In genomic region chr16:2752850-2753522, GRCh38 we compare ENCODE assay signal across 1 cellular context.
TF ChIP-seq lines count a peak whose summit lies in the region.

No MANE protein-coding gene starts in this region.

TF ChIP-seq in K562, 482 proteins besides CTCF, POLR2A, EP300 and RAD21 (continued from another document and continues in another):
- TF ChIP-seq KLF6 (CRISPR knock-in tag; IDR thresholded peaks at IDR 0.05; ENCODE audit: borderline replicate concordance): no peak
- peak; percentile 67; the same call in 1 of the 2 replicates for TF ChIP-seq ATF6 (CRISPR knock-in tag; IDR thresholded peaks at IDR 0.05)
- TF ChIP-seq ZNF764 (CRISPR knock-in tag; IDR thresholded peaks at IDR 0.05; ENCODE audit: low read depth): no peak
- no peak for TF ChIP-seq U2AF2 (optimal IDR thresholded peaks at IDR 0.05; ENCODE audit: low read depth, low read length)
- TF ChIP-seq SIRT6 (IDR thresholded peaks at IDR 0.05; ENCODE audit: low read depth, low read length): no peak
- no peak for TF ChIP-seq FUS (optimal IDR thresholded peaks at IDR 0.05; ENCODE audit: low read depth, low read length)
- TF ChIP-seq ZNF444 (CRISPR knock-in tag; IDR thresholded peaks at IDR 0.05): peak; percentile 91
- TF ChIP-seq ZNF23 (CRISPR knock-in tag; IDR thresholded peaks at IDR 0.05): no peak
- TF ChIP-seq SRF (CRISPR knock-in tag; IDR thresholded peaks at IDR 0.05): no peak
- no peak for TF ChIP-seq ZKSCAN1 (IDR thresholded peaks at IDR 0.05; ENCODE audit: low read depth, low read length)
- peak; percentile 47; the same call in 1 of the 2 replicates for TF ChIP-seq PHF21A (IDR thresholded peaks at IDR 0.05; ENCODE audit: borderline replicate concordance, low read depth)
- TF ChIP-seq, protein P1, sequence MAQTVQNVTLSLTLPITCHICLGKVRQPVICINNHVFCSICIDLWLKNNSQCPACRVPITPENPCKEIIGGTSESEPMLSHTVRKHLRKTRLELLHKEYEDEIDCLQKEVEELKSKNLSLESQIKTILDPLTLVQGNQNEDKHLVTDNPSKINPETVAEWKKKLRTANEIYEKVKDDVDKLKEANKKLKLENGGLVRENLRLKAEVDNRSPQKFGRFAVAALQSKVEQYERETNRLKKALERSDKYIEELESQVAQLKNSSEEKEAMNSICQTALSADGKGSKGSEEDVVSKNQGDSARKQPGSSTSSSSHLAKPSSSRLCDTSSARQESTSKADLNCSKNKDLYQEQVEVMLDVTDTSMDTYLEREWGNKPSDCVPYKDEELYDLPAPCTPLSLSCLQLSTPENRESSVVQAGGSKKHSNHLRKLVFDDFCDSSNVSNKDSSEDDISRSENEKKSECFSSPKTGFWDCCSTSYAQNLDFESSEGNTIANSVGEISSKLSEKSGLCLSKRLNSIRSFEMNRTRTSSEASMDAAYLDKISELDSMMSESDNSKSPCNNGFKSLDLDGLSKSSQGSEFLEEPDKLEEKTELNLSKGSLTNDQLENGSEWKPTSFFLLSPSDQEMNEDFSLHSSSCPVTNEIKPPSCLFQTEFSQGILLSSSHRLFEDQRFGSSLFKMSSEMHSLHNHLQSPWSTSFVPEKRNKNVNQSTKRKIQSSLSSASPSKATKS (CRISPR knock-in tag; IDR thresholded peaks at IDR 0.05): no peak
- no peak for TF ChIP-seq ZBTB8A (IDR thresholded peaks at IDR 0.05; ENCODE audit: partially characterized antibody)
- TF ChIP-seq MCM2 (IDR thresholded peaks at IDR 0.05; ENCODE audit: low read depth): no peak
- TF ChIP-seq MED1 (CRISPR knock-in tag; IDR thresholded peaks at IDR 0.05; ENCODE audit: borderline replicate concordance): no peak
- TF ChIP-seq, protein P2, sequence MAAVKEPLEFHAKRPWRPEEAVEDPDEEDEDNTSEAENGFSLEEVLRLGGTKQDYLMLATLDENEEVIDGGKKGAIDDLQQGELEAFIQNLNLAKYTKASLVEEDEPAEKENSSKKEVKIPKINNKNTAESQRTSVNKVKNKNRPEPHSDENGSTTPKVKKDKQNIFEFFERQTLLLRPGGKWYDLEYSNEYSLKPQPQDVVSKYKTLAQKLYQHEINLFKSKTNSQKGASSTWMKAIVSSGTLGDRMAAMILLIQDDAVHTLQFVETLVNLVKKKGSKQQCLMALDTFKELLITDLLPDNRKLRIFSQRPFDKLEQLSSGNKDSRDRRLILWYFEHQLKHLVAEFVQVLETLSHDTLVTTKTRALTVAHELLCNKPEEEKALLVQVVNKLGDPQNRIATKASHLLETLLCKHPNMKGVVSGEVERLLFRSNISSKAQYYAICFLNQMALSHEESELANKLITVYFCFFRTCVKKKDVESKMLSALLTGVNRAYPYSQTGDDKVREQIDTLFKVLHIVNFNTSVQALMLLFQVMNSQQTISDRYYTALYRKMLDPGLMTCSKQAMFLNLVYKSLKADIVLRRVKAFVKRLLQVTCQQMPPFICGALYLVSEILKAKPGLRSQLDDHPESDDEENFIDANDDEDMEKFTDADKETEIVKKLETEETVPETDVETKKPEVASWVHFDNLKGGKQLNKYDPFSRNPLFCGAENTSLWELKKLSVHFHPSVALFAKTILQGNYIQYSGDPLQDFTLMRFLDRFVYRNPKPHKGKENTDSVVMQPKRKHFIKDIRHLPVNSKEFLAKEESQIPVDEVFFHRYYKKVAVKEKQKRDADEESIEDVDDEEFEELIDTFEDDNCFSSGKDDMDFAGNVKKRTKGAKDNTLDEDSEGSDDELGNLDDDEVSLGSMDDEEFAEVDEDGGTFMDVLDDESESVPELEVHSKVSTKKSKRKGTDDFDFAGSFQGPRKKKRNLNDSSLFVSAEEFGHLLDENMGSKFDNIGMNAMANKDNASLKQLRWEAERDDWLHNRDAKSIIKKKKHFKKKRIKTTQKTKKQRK (IDR thresholded peaks at IDR 0.05; ENCODE audit: borderline replicate concordance, low read depth, low read length): no peak
- TF ChIP-seq, protein P3, sequence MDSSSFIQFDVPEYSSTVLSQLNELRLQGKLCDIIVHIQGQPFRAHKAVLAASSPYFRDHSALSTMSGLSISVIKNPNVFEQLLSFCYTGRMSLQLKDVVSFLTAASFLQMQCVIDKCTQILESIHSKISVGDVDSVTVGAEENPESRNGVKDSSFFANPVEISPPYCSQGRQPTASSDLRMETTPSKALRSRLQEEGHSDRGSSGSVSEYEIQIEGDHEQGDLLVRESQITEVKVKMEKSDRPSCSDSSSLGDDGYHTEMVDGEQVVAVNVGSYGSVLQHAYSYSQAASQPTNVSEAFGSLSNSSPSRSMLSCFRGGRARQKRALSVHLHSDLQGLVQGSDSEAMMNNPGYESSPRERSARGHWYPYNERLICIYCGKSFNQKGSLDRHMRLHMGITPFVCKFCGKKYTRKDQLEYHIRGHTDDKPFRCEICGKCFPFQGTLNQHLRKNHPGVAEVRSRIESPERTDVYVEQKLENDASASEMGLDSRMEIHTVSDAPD (CRISPR knock-in tag; IDR thresholded peaks at IDR 0.05): no peak
- TF ChIP-seq IRF9 (tag; IDR thresholded peaks at IDR 0.05): no peak
- 0 out of 2 replicates have a peak, but pooled peaks have one; percentile 61 for TF ChIP-seq TOE1 (IDR thresholded peaks at IDR 0.05; ENCODE audit: borderline replicate concordance)
- no peak for TF ChIP-seq TOE1 (CRISPR knock-in tag; IDR thresholded peaks at IDR 0.05; ENCODE audit: borderline replicate concordance, low read depth)
- TF ChIP-seq HNRNPLL (IDR thresholded peaks at IDR 0.05; ENCODE audit: low read depth, low read length, poor library complexity, severe bottlenecking): no peak
- TF ChIP-seq MAFF (IDR thresholded peaks at IDR 0.05; ENCODE audit: low read length): no peak
- TF ChIP-seq POLR2G (IDR thresholded peaks at IDR 0.05; ENCODE audit: low read depth, low read length): peak; percentile 49
- TF ChIP-seq YBX1 (IDR thresholded peaks at IDR 0.05): no peak
- TF ChIP-seq, protein P4, sequence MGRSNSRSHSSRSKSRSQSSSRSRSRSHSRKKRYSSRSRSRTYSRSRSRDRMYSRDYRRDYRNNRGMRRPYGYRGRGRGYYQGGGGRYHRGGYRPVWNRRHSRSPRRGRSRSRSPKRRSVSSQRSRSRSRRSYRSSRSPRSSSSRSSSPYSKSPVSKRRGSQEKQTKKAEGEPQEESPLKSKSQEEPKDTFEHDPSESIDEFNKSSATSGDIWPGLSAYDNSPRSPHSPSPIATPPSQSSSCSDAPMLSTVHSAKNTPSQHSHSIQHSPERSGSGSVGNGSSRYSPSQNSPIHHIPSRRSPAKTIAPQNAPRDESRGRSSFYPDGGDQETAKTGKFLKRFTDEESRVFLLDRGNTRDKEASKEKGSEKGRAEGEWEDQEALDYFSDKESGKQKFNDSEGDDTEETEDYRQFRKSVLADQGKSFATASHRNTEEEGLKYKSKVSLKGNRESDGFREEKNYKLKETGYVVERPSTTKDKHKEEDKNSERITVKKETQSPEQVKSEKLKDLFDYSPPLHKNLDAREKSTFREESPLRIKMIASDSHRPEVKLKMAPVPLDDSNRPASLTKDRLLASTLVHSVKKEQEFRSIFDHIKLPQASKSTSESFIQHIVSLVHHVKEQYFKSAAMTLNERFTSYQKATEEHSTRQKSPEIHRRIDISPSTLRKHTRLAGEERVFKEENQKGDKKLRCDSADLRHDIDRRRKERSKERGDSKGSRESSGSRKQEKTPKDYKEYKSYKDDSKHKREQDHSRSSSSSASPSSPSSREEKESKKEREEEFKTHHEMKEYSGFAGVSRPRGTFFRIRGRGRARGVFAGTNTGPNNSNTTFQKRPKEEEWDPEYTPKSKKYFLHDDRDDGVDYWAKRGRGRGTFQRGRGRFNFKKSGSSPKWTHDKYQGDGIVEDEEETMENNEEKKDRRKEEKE (IDR thresholded peaks at IDR 0.05; ENCODE audit: borderline replicate concordance in 1 of 2, control insufficient read depth in 1 of 2, low read depth in 2 of 2, low read length in 1 of 2): no peak
- TF ChIP-seq RBM25 (IDR thresholded peaks at IDR 0.05; ENCODE audit: low read depth, low read length, severe bottlenecking): no peak
- TF ChIP-seq TCFL5 (CRISPR knock-in tag; conservative IDR thresholded peaks at IDR 0.05): no peak
- TF ChIP-seq XRCC4 (IDR thresholded peaks at IDR 0.05; ENCODE audit: extremely low read depth, insufficient read depth, insufficient read length): no peak
- TF ChIP-seq, protein P5, sequence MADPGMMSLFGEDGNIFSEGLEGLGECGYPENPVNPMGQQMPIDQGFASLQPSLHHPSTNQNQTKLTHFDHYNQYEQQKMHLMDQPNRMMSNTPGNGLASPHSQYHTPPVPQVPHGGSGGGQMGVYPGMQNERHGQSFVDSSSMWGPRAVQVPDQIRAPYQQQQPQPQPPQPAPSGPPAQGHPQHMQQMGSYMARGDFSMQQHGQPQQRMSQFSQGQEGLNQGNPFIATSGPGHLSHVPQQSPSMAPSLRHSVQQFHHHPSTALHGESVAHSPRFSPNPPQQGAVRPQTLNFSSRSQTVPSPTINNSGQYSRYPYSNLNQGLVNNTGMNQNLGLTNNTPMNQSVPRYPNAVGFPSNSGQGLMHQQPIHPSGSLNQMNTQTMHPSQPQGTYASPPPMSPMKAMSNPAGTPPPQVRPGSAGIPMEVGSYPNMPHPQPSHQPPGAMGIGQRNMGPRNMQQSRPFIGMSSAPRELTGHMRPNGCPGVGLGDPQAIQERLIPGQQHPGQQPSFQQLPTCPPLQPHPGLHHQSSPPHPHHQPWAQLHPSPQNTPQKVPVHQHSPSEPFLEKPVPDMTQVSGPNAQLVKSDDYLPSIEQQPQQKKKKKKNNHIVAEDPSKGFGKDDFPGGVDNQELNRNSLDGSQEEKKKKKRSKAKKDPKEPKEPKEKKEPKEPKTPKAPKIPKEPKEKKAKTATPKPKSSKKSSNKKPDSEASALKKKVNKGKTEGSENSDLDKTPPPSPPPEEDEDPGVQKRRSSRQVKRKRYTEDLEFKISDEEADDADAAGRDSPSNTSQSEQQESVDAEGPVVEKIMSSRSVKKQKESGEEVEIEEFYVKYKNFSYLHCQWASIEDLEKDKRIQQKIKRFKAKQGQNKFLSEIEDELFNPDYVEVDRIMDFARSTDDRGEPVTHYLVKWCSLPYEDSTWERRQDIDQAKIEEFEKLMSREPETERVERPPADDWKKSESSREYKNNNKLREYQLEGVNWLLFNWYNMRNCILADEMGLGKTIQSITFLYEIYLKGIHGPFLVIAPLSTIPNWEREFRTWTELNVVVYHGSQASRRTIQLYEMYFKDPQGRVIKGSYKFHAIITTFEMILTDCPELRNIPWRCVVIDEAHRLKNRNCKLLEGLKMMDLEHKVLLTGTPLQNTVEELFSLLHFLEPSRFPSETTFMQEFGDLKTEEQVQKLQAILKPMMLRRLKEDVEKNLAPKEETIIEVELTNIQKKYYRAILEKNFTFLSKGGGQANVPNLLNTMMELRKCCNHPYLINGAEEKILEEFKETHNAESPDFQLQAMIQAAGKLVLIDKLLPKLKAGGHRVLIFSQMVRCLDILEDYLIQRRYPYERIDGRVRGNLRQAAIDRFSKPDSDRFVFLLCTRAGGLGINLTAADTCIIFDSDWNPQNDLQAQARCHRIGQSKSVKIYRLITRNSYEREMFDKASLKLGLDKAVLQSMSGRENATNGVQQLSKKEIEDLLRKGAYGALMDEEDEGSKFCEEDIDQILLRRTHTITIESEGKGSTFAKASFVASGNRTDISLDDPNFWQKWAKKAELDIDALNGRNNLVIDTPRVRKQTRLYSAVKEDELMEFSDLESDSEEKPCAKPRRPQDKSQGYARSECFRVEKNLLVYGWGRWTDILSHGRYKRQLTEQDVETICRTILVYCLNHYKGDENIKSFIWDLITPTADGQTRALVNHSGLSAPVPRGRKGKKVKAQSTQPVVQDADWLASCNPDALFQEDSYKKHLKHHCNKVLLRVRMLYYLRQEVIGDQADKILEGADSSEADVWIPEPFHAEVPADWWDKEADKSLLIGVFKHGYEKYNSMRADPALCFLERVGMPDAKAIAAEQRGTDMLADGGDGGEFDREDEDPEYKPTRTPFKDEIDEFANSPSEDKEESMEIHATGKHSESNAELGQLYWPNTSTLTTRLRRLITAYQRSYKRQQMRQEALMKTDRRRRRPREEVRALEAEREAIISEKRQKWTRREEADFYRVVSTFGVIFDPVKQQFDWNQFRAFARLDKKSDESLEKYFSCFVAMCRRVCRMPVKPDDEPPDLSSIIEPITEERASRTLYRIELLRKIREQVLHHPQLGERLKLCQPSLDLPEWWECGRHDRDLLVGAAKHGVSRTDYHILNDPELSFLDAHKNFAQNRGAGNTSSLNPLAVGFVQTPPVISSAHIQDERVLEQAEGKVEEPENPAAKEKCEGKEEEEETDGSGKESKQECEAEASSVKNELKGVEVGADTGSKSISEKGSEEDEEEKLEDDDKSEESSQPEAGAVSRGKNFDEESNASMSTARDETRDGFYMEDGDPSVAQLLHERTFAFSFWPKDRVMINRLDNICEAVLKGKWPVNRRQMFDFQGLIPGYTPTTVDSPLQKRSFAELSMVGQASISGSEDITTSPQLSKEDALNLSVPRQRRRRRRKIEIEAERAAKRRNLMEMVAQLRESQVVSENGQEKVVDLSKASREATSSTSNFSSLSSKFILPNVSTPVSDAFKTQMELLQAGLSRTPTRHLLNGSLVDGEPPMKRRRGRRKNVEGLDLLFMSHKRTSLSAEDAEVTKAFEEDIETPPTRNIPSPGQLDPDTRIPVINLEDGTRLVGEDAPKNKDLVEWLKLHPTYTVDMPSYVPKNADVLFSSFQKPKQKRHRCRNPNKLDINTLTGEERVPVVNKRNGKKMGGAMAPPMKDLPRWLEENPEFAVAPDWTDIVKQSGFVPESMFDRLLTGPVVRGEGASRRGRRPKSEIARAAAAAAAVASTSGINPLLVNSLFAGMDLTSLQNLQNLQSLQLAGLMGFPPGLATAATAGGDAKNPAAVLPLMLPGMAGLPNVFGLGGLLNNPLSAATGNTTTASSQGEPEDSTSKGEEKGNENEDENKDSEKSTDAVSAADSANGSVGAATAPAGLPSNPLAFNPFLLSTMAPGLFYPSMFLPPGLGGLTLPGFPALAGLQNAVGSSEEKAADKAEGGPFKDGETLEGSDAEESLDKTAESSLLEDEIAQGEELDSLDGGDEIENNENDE (IDR thresholded peaks at IDR 0.05; ENCODE audit: low read depth, low read length): no peak
- no peak for TF ChIP-seq SP1 (CRISPR knock-in tag; IDR thresholded peaks at IDR 0.05)
- no peak for TF ChIP-seq TFAM (CRISPR knock-in tag; conservative IDR thresholded peaks at IDR 0.05)
- no peak for TF ChIP-seq SREBF2 (CRISPR knock-in tag; IDR thresholded peaks at IDR 0.05)
- no peak; the same call in 1 of the 2 replicates for TF ChIP-seq NR3C1 (CRISPR knock-in tag; IDR thresholded peaks at IDR 0.05)
- TF ChIP-seq SRSF1 (IDR thresholded peaks at IDR 0.05; ENCODE audit: low read depth, low read length): no peak
- TF ChIP-seq FOXJ3 (CRISPR knock-in tag; IDR thresholded peaks at IDR 0.05): no peak
